In the genomic region with DNA sequence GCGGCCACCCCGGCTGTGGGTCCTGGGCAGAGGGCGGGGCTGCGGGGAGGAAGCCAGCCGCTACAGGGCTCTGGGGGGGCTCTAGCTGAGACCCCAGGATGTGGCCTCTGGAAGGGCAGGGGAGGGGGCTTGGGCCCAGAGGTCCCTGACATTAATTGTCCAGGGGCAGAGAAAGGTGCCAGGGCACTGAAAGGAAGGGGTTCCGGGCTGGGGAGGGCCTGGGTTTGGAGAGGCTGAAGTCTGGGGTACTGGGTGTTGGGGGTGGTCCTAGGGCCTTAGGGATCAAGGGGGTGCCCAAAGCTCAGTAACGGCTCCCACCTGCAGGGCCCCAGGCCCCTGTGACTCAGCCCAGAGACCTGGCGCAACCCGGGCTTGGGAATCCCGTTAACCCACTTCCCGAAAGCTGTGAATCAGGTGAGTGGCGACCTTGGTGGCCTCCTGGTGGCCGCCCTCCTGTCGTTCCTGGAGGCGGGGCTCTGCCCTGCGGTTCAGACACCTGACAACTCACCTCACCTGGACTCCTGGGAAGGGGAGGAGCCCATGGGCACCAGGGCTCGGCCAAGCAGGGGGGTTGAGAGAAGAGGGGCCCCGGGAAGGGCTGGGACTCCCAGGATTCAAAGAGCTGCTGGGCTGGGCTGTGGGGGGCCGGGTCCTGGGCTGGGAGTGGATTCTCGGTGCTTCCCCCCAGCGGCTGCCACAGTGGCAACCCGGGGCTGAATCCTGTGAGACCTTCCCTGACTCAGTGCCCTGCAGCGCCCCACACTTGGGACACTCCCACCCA, we compare ENCODE assay signal across 7 cellular contexts. TPM values are rescaled to one million over a fixed set of nuclear protein-coding genes. Genes with fewer than 3 reads are reported as not detected.
DNase-seq lines count a peak whose midpoint lies in the region; ATAC-seq, FAIRE-seq and TF ChIP-seq lines count a peak whose summit lies in the region.
"Had no signal": no experiment of that assay in that cellular context is flagged by ENCODE, and none has a peak within 500 bp of the region (broad histone marks: within the 10 kb centered on the region; RNA-seq: fewer than 3 reads in every experiment).

No MANE protein-coding gene starts in this region.

- peak overlapping the region; percentile 90 for H3K4me3 Mint-ChIP-seq in Calu3 (ENCODE audit: low read depth, unreplicated experiment)
- no peak overlapping the region for H3K4me3 Mint-ChIP-seq in activated CD8-positive, alpha-beta T cell treated with anti-CD3 and anti-CD28 coated beads for 36 hours

- intact Hi-C loops in Calu3 (cut with micrococcal nuclease; ENCODE audit: unreplicated experiment): loop anchor here (2.0 kb wide), 1 partner anchor 64 kb away; no protein-coding TSS in a partner anchor
- intact Hi-C loops in activated CD8-positive, alpha-beta T cell treated with anti-CD3 and anti-CD28 coated beads for 36 hours (cut with micrococcal nuclease): no loop called here

- peak; percentile 56 for TF ChIP-seq CTCF in Calu3 (IDR thresholded peaks at IDR 0.05; ENCODE audit: unreplicated experiment)
- TF ChIP-seq CTCF in kidney epithelial cell (IDR thresholded peaks at IDR 0.05; ENCODE audit: insufficient read depth, low read length, poor library complexity, severe bottlenecking): peak; percentile 40
- TF ChIP-seq CTCF in activated CD8-positive, alpha-beta T cell treated with anti-CD3 and anti-CD28 coated beads for 36 hours (IDR thresholded peaks at IDR 0.05): no peak

- H3K9me3 Mint-ChIP-seq in Calu3 (ENCODE audit: low read depth, unreplicated experiment): peaks cover 5% of the 10 kb centered on the region
- H3K9me3 Mint-ChIP-seq in activated CD8-positive, alpha-beta T cell treated with anti-CD3 and anti-CD28 coated beads for 36 hours: peaks cover 11% of the 10 kb centered on the region

- H3K27me3 Mint-ChIP-seq in Calu3 (ENCODE audit: unreplicated experiment): no peaks in the 10 kb centered on the region
- H3K27me3 Mint-ChIP-seq in activated CD8-positive, alpha-beta T cell treated with anti-CD3 and anti-CD28 coated beads for 36 hours: peaks cover 10% of the 10 kb centered on the region

- H3K36me3 ChIP-seq in kidney epithelial cell (ENCODE audit: control insufficient read depth, insufficient read depth, low read length): no peaks in the 10 kb centered on the region

- H3K27me3 ChIP-seq in kidney epithelial cell (ENCODE audit: control insufficient read depth, insufficient read depth, low read length): no peaks in the 10 kb centered on the region

- ATAC-seq in HG02759 (IDR thresholded peaks at IDR 0.05; ENCODE audit: unreplicated experiment): no peak
- ATAC-seq in activated CD8-positive, alpha-beta T cell treated with anti-CD3 and anti-CD28 coated beads for 36 hours: no peak

- H3K27ac Mint-ChIP-seq in Calu3 (ENCODE audit: unreplicated experiment): peak overlapping the region; percentile 88
- H3K27ac Mint-ChIP-seq in activated CD8-positive, alpha-beta T cell treated with anti-CD3 and anti-CD28 coated beads for 36 hours: no peak overlapping the region

- no peak for TF ChIP-seq POLR2A in GM12891 (IDR thresholded peaks at IDR 0.05; ENCODE audit: low read depth, low read length)

- CTCF ChIA-PET in Calu3 (lab: Charles Lee): interaction anchor here (0.5 to 1.5 kb wide), 7 partner anchors 9 to 106 kb away, joined by 3 to 21 read pairs (median 4); partner anchors contain the start of genes FLYWCH2 and SRRM2
- CTCF ChIA-PET in activated CD8-positive, alpha-beta T cell treated with anti-CD3 and anti-CD28 coated beads for 36 hours (lab: Charles Lee): interaction anchor here (1.3 kb wide), 1 partner anchor 19 kb away, joined by 5 read pairs; no protein-coding TSS in a partner anchor

- FAIRE-seq in GM12891 (lab: Jason Lieb, UNC): no peak

- peaks cover 69% of the 10 kb centered on the region for H3K36me3 Mint-ChIP-seq in Calu3 (ENCODE audit: insufficient read depth, unreplicated experiment)
- no peaks in the 10 kb centered on the region for H3K36me3 Mint-ChIP-seq in activated CD8-positive, alpha-beta T cell treated with anti-CD3 and anti-CD28 coated beads for 36 hours (ENCODE audit: low read depth)

- peak; percentile 98 for DNase-seq in Calu3
- DNase-seq in NCI-H2196 treated with DMSO at 0.1 percent for 48 hours (lab: John Stamatoyannopoulos, UW; ENCODE audit: unreplicated experiment): peak; percentile 41
- no peak for DNase-seq in kidney epithelial cell (ENCODE audit: low read depth)
- DNase-seq in GM12891 (ENCODE audit: insufficient read length, low spot score): no peak
- DNase-seq in activated CD8-positive, alpha-beta T cell treated with anti-CD3 and anti-CD28 coated beads for 36 hours: no peak

- H3K4me1 Mint-ChIP-seq in Calu3 (ENCODE audit: low read depth, unreplicated experiment): peaks cover 17% of the 10 kb centered on the region
- H3K4me1 Mint-ChIP-seq in activated CD8-positive, alpha-beta T cell treated with anti-CD3 and anti-CD28 coated beads for 36 hours (ENCODE audit: low read depth): peaks cover 4% of the 10 kb centered on the region

- H3K4me3 ChIP-seq in kidney epithelial cell (ENCODE audit: low read depth, low read length): peak overlapping the region; percentile 30

- BruUV-seq in Calu3 (replicated peaks; lab: Mats Ljungman, UMichigan): no TSS peak

- POLR2A ChIA-PET in activated CD8-positive, alpha-beta T cell treated with anti-CD3 and anti-CD28 coated beads for 36 hours (lab: Charles Lee): no interaction called here

TF ChIP-seq in GM12891, 5 proteins besides CTCF, POLR2A, EP300 and RAD21:
- TF ChIP-seq POU2F2 (IDR thresholded peaks at IDR 0.05; ENCODE audit: low read depth, low read length) (no peak), POLR2AphosphoS5 (IDR thresholded peaks at IDR 0.05; ENCODE audit: low read depth, low read length) (no peak), SPI1 (IDR thresholded peaks at IDR 0.05; ENCODE audit: low read depth, low read length) (no peak), TAF1 (IDR thresholded peaks at IDR 0.05; ENCODE audit: low read depth, low read length) (no peak), PAX5 (IDR thresholded peaks at IDR 0.05; ENCODE audit: insufficient read depth, low read length, severe bottlenecking) (no peak)

RNA-seq across cellular contexts. Expression of gene PRSS22, which starts 0.5 kb away (rescaled TPM):
- total RNA-seq in Calu3 (2022): 140 and 141 TPM in 2 replicates
- 71.8 and 76.0 TPM in 2 replicates for total RNA-seq in kidney epithelial cell
- not detected for polyA plus RNA-seq in GM12891 (2012; ENCODE audit: low read depth, missing spikeins)
- not detected for total RNA-seq in activated CD8-positive, alpha-beta T cell treated with anti-CD3 and anti-CD28 coated beads for 36 hours
- total RNA-seq: T-helper 2 cell treated with Interferon-gamma antibody and Interleukin-4, amounts not matched to agents 100 ng/mL and 5 ng/mL, for 36 hours had no signal

RNA-seq across cellular contexts. Expression of gene FLYWCH2, which starts 24.6 kb away (rescaled TPM):
- total RNA-seq in Calu3 (2022) (10.8 and 13.0 TPM in 2 replicates), kidney epithelial cell (58.6 and 69.5 TPM in 2 replicates)
- polyA plus RNA-seq in GM12891 (2012; ENCODE audit: low read depth, missing spikeins): 15.3 TPM
- total RNA-seq in activated CD8-positive, alpha-beta T cell treated with anti-CD3 and anti-CD28 coated beads for 36 hours: 10 to 100 TPM; 18.9 to 19.3 TPM

RNA-seq across cellular contexts. Expression of gene ZG16B, which starts 28.3 kb away (rescaled TPM):
- 10.3 and 15.5 TPM in 2 replicates for total RNA-seq in Calu3 (2022)
- total RNA-seq in kidney epithelial cell: 1.1 and 2.8 TPM in 2 replicates
- 8.1 TPM for polyA plus RNA-seq in GM12891 (2012; ENCODE audit: low read depth, missing spikeins)
- total RNA-seq in activated CD8-positive, alpha-beta T cell treated with anti-CD3 and anti-CD28 coated beads for 36 hours: 1 to 10 TPM in 1 of 2 experiments, under 1 TPM in 1; 0.97 to 2.1 TPM

RNA-seq across cellular contexts. Expression of gene PRSS21, which starts 41.4 kb away (rescaled TPM):
- total RNA-seq in Calu3 (2022): not detected in 2 replicates
- total RNA-seq in kidney epithelial cell: 0.29 and 3.0 TPM in 2 replicates
- polyA plus RNA-seq in GM12891 (2012; ENCODE audit: low read depth, missing spikeins): 29.1 TPM
- 10 to 100 TPM; 11.3 to 12.5 TPM for total RNA-seq in activated CD8-positive, alpha-beta T cell treated with anti-CD3 and anti-CD28 coated beads for 36 hours

RNA-seq across cellular contexts. Expression of gene FLYWCH1, which starts 53.3 kb away (rescaled TPM):
- total RNA-seq in Calu3 (2022): 34.8 and 36.8 TPM in 2 replicates
- total RNA-seq in kidney epithelial cell: 48.4 and 66.1 TPM in 2 replicates
- 16.5 TPM for polyA plus RNA-seq in GM12891 (2012; ENCODE audit: low read depth, missing spikeins)
- total RNA-seq in activated CD8-positive, alpha-beta T cell treated with anti-CD3 and anti-CD28 coated beads for 36 hours: 10 to 100 TPM; 33.4 to 34.9 TPM

Comparison
In these comparisons a context has a peak if more than half of its experiments do, and no peak if none do; other contexts are left out.
1. DNase-seq: peak in Calu3 (single experiment) and NCI-H2196 treated with DMSO at 0.1 percent for 48 hours (single experiment); none in kidney epithelial cell (single experiment), GM12891 (single experiment) and activated CD8-positive, alpha-beta T cell treated with anti-CD3 and anti-CD28 coated beads for 36 hours (single experiment).
2. RNA of gene PRSS22, which starts 0.5 kb away (total RNA-seq): 140 to 141 TPM in Calu3 and 71.8 to 76.0 TPM in kidney epithelial cell; not detected in activated CD8-positive, alpha-beta T cell treated with anti-CD3 and anti-CD28 coated beads for 36 hours; every median in the first group is over 10 times any median in the second.